Comparison of ENCODE assay signal across 29 cellular contexts in genomic region chrX:150167482-150168324, GRCh38.
"Had no signal": no experiment of that assay in that cellular context is flagged by ENCODE, and none has a peak within 500 bp of the region (broad histone marks: within the 10 kb centered on the region; RNA-seq: fewer than 3 reads in every experiment).

No MANE protein-coding gene starts in this region.

- H3K4me1 Mint-ChIP-seq: activated B cell treated with CpG ODN at 0.5 μM for 24 hours; activated CD4-positive, alpha-beta memory T cell treated with anti-CD3 and anti-CD28 coated beads, Interleukin-2, amount 10 ng/mL, durations not matched to agents 7 days and 5 days; activated T-helper 17 cell treated with anti-CD3 and anti-CD28 coated beads, Interleukin-2, amount 50 U/mL, for 72 hours; brain; central memory CD8-positive, alpha-beta T cell; T-helper 17 cell had no signal

- H3K9me3 ChIP-seq: MG63 had no signal

- H3K27ac Mint-ChIP-seq: activated B cell treated with CpG ODN at 0.5 μM for 24 hours; activated CD4-positive, alpha-beta memory T cell treated with anti-CD3 and anti-CD28 coated beads, Interleukin-2, amount 10 ng/mL, durations not matched to agents 7 days and 5 days; activated naive CD4-positive, alpha-beta T cell treated with anti-CD3 and anti-CD28 coated beads for 36 hours; activated naive CD8-positive, alpha-beta T cell; activated T-helper 17 cell treated with anti-CD3 and anti-CD28 coated beads, Interleukin-2, amount 50 U/mL, for 72 hours; brain; T-helper 17 cell had no signal

- H3K27me3 Mint-ChIP-seq: activated B cell treated with CpG ODN at 0.5 μM for 24 hours; activated CD4-positive, alpha-beta memory T cell treated with anti-CD3 and anti-CD28 coated beads, Interleukin-2, amount 10 ng/mL, durations not matched to agents 7 days and 5 days; activated T-helper 17 cell treated with anti-CD3 and anti-CD28 coated beads, Interleukin-2, amount 50 U/mL, for 72 hours; brain; central memory CD8-positive, alpha-beta T cell; T-helper 17 cell had no signal

- H3K36me3 ChIP-seq: MG63 had no signal

- H3K4me2 ChIP-seq: PC-9 had no signal

- H3K27ac ChIP-seq: PC-9 had no signal

- H3K9me3 Mint-ChIP-seq: activated B cell treated with CpG ODN at 0.5 μM for 24 hours; activated CD4-positive, alpha-beta memory T cell treated with anti-CD3 and anti-CD28 coated beads, Interleukin-2, amount 10 ng/mL, durations not matched to agents 7 days and 5 days; activated naive CD4-positive, alpha-beta T cell treated with anti-CD3 and anti-CD28 coated beads for 36 hours; activated T-helper 17 cell treated with anti-CD3 and anti-CD28 coated beads, Interleukin-2, amount 50 U/mL, for 72 hours; brain; central memory CD8-positive, alpha-beta T cell had no signal

- H2AFZ ChIP-seq: PC-9 had no signal

- H3K4me3 Mint-ChIP-seq: activated B cell treated with CpG ODN at 0.5 μM for 24 hours; activated CD4-positive, alpha-beta memory T cell treated with anti-CD3 and anti-CD28 coated beads, Interleukin-2, amount 10 ng/mL, durations not matched to agents 7 days and 5 days; activated naive CD4-positive, alpha-beta T cell treated with anti-CD3 and anti-CD28 coated beads for 36 hours; activated naive CD8-positive, alpha-beta T cell; activated T-helper 17 cell treated with anti-CD3 and anti-CD28 coated beads, Interleukin-2, amount 50 U/mL, for 72 hours; brain; central memory CD8-positive, alpha-beta T cell; T-helper 17 cell had no signal

- DNase-seq: activated B cell treated with CpG ODN at 0.5 μM for 24 hours; activated CD4-positive, alpha-beta memory T cell treated with anti-CD3 and anti-CD28 coated beads, Interleukin-2, amount 10 ng/mL, durations not matched to agents 7 days and 5 days; activated CD4-positive, alpha-beta T cell treated with anti-CD3 and anti-CD28 coated beads for 1 hour; activated CD4-positive, alpha-beta T cell treated with anti-CD3 and anti-CD28 coated beads, Interleukin-2, amount 50 U/mL, for 1 hour; activated gamma-delta T cell; activated naive CD4-positive, alpha-beta T cell treated with anti-CD3 and anti-CD28 coated beads for 36 hours; activated T-cell treated with anti-CD3 and anti-CD28 coated beads for 4 hours; activated T-cell treated with anti-CD3 and anti-CD28 coated beads, Interleukin-2, amount 50 U/mL, for 48 hours; amygdala; MG63; MV-4-11; NCI-H1092 treated with DMSO at 0.1 percent for 48 hours; NCI-H1417 treated with DMSO at 0.1 percent for 48 hours; NCI-H1694; NCI-H2029; NCI-H2107; NCI-H2171 treated with DMSO at 0.1 percent for 48 hours; NCI-H226; NCI-H510A; NCI-H526 treated with DMSO at 0.1 percent for 48 hours; SIG-M5; T-helper 17 cell; T-helper 9 cell had no signal

- H3K27me3 ChIP-seq: MG63 had no signal

- H3K36me3 Mint-ChIP-seq: activated naive CD8-positive, alpha-beta T cell; brain had no signal

- H3K4me3 ChIP-seq: MG63, PC-9 had no signal

- ATAC-seq: activated T-helper 17 cell treated with anti-CD3 and anti-CD28 coated beads, Interleukin-2, amount 50 U/mL, for 72 hours; T-helper 17 cell had no signal

- FAIRE-seq: astrocyte had no signal
